17 cellular contexts compared by ENCODE assay signal in genomic region chr5:151384106-151384505, GRCh38. TPM values are rescaled to one million over a fixed set of nuclear protein-coding genes. Genes with fewer than 3 reads are reported as not detected.
DNase-seq lines count a peak whose midpoint lies in the region; ATAC-seq and TF ChIP-seq lines count a peak whose summit lies in the region.
"Had no signal": no experiment of that assay in that cellular context is flagged by ENCODE, and none has a peak within 500 bp of the region (broad histone marks: within the 10 kb centered on the region; RNA-seq: fewer than 3 reads in every experiment).

No MANE protein-coding gene starts in this region.

- peaks cover 20% of the 10 kb centered on the region for H3K27me3 ChIP-seq in adipocyte (replicated peaks; ENCODE audit: control insufficient read depth, insufficient read depth, low read length)
- no peaks in the 10 kb centered on the region for H3K27me3 ChIP-seq in upper lobe of right lung

- H3K4me1 ChIP-seq in adipocyte (ENCODE audit: control insufficient read depth, insufficient read depth, low read length) (peaks cover 5% of the 10 kb centered on the region), upper lobe of right lung (no peaks in the 10 kb centered on the region)
- H3K4me1 ChIP-seq: BE2C, Caco-2 had no signal

- H3K9ac ChIP-seq in adipocyte (ENCODE audit: low read length): peak overlapping the region; percentile 44

- no peak for TF ChIP-seq CTCF in upper lobe of right lung (IDR thresholded peaks at IDR 0.05)

- peak; percentile 26 for ATAC-seq in upper lobe of right lung
- ATAC-seq in GM18498 (IDR thresholded peaks at IDR 0.05; ENCODE audit: unreplicated experiment): no peak

- H3K36me3 ChIP-seq in adipocyte (ENCODE audit: control insufficient read depth, insufficient read depth, low read length, severe bottlenecking) (no peaks in the 10 kb centered on the region), upper lobe of right lung (no peaks in the 10 kb centered on the region)
- H3K36me3 ChIP-seq: BE2C had no signal

- DNase-seq in HT1080 (ENCODE audit: low read depth) (peak; percentile 24), adipocyte (ENCODE audit: low read depth) (no peak), glomerular visceral epithelial cell (ENCODE audit: extremely low spot score) (peak; percentile 16), upper lobe of right lung (no peak), NCI-H774 (lab: John Stamatoyannopoulos, UW) (no peak)
- no peak for DNase-seq in NK-92 treated with Interleukin-12 subunit alpha and Interleukin-12 subunit beta, amount 100 ng/mL, for 24 hours (lab: John Stamatoyannopoulos, UW)
- DNase-seq: activated naive CD8-positive, alpha-beta T cell treated with anti-CD3 and anti-CD28 coated beads for 36 hours; BE2C; Caco-2; cortex of kidney; left cardiac atrium; midbrain had no signal

- H3K4me3 ChIP-seq in adipocyte (ENCODE audit: low read length): peak overlapping the region; percentile 62
- H3K4me3 ChIP-seq in upper lobe of right lung: no peak overlapping the region

- H3K27ac ChIP-seq in upper lobe of right lung: no peak overlapping the region

- H3K9me3 ChIP-seq in adipocyte (ENCODE audit: control insufficient read depth, low read length) (no peaks in the 10 kb centered on the region), upper lobe of right lung (no peaks in the 10 kb centered on the region)
- H3K9me3 ChIP-seq: BE2C, Caco-2 had no signal

- intact Hi-C loops in upper lobe of right lung (cut with DNase I): no loop called here

RNA-seq across cellular contexts. Expression of gene SLC36A2, which starts 36.7 kb away (rescaled TPM):
- not detected in 2 replicates for total RNA-seq in HT1080 (2014; rRNA removed; shearing (Covaris generic))
- polyA plus RNA-seq in HT1080 (2015; cell fraction: cytosol; rRNA removed): 0.06 and 0.07 TPM in 2 replicates
- 0.26 TPM in 1 of 2 replicates, not detected in the other for polyA plus RNA-seq in HT1080 (2015; cell fraction: nucleus; rRNA removed)
- total RNA-seq in upper lobe of right lung: not detected
- total RNA-seq: activated naive CD8-positive, alpha-beta T cell treated with anti-CD3 and anti-CD28 coated beads for 36 hours; Caco-2; HepG2; pulmonary artery endothelial cell; temporal lobe had no signal
- polyA plus RNA-seq: neural cell had no signal

Comparison
In these comparisons a context has a peak if more than half of its experiments do, and no peak if none do; other contexts are left out.
1. DNase-seq: peak in HT1080 (single experiment) and glomerular visceral epithelial cell (single experiment); none in adipocyte (single experiment), upper lobe of right lung (single experiment), NK-92 treated with Interleukin-12 subunit alpha and Interleukin-12 subunit beta, amount 100 ng/mL, for 24 hours (single experiment) and NCI-H774 (single experiment).